Comparison of ENCODE assay signal across 9 cellular contexts in the genomic region with DNA sequence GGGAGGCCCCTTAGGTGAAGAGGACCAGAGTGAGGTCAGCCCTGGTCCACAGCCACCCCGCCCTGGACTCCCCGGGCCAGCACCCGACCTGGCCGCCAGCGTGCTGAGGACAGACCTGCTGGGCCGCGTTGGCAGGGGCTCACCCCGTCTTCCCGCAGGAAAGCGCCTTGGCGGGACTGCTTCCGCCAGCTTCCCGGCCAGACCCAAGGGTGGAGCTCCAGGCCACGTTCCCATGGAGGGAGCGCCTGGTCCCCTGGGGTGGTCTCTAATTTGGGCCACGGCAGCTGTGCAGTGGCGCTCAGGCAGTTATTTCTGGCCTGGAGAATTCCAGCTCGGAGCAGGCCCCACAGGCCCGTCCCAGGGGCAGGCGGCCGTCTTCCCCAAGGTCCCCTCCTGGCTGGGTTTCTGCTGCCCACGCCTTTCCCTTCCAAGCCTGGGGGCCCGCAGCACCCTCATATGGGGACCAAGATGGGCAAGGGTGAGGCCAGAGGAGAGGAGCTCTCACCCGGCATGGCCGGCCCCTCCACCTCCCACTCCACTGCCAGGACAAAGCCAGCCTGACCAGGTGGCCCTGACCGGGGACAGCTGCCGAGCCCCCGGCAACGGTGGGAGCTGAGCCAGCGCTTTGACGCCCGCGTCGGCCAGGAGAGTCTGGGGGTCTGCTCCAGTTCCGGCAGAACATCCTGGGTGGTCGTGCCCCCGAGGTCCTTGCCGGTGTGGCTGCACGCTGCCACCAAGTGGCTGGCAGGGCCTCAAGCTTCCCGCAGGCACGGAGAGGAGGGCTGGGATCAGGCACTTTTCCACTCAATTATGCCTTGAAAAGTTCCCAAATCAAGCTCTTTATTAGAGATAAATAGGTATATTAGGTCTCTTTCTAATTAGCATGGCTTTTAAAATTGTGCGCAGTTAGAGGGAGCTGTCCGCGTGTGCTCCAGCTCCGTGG. TPM values are rescaled to one million over a fixed set of nuclear protein-coding genes. Genes with fewer than 3 reads are reported as not detected.
DNase-seq lines count a peak whose midpoint lies in the region; ATAC-seq and TF ChIP-seq lines count a peak whose summit lies in the region.
"Had no signal": no experiment of that assay in that cellular context is flagged by ENCODE, and none has a peak within 500 bp of the region (broad histone marks: within the 10 kb centered on the region; RNA-seq: fewer than 3 reads in every experiment).

No MANE protein-coding gene starts in this region.

- TF ChIP-seq CTCF in LNCaP clone FGC (IDR thresholded peaks at IDR 0.05; ENCODE audit: control insufficient read depth, extremely low read depth, insufficient read depth) (peak; percentile 5; the same call in 1 of the 2 replicates), tibial artery (IDR thresholded peaks at IDR 0.05) (no peak), foreskin keratinocyte (conservative IDR thresholded peaks at IDR 0.05) (no peak), osteoblast (IDR thresholded peaks at IDR 0.05; ENCODE audit: extremely low read depth, low read depth, low read length) (no peak)

- peaks cover 0 to 80% (median 49%) of the 10 kb centered on the region in 4 donors for H3K4me1 ChIP-seq in tibial artery
- no peaks in the 10 kb centered on the region for H3K4me1 ChIP-seq in foreskin keratinocyte
- H3K4me1 ChIP-seq in osteoblast (ENCODE audit: insufficient read depth, low read length) = peaks cover 16% of the 10 kb centered on the region

- H2AFZ ChIP-seq in osteoblast (ENCODE audit: low read length) = no peak overlapping the region

- no peak overlapping the region for H3K4me2 ChIP-seq in osteoblast (ENCODE audit: insufficient read depth, low read length)

- intact Hi-C loops in tibial artery (cut with DNase I; ENCODE audit: low total_unique reads) = no loop called here

- H3K27me3 ChIP-seq in tibial artery (no peaks in the 10 kb centered on the region), foreskin keratinocyte (no peaks in the 10 kb centered on the region), osteoblast (ENCODE audit: insufficient read depth, low read length) (no peaks in the 10 kb centered on the region)

- H3K4me3 ChIP-seq in LNCaP clone FGC (ENCODE audit: low read depth, low read length) = no peak overlapping the region
- peak overlapping the region; percentile 36 for H3K4me3 ChIP-seq in tibial artery
- H3K4me3 ChIP-seq in osteoblast (ENCODE audit: insufficient read depth, low read length) = no peak overlapping the region

- H4K20me1 ChIP-seq in osteoblast (ENCODE audit: insufficient read depth, low read length) = no peaks in the 10 kb centered on the region

- peaks cover 0 to under 1% (median 0%) of the 10 kb centered on the region in 3 donors for H3K36me3 ChIP-seq in tibial artery
- H3K36me3 ChIP-seq in osteoblast (ENCODE audit: insufficient read depth, low read length) = no peaks in the 10 kb centered on the region

- H3K9me3 ChIP-seq in tibial artery (no peaks in the 10 kb centered on the region), osteoblast (ENCODE audit: low read depth, low read length) (no peaks in the 10 kb centered on the region)

- no peaks in the 10 kb centered on the region for H3K79me2 ChIP-seq in osteoblast (ENCODE audit: insufficient read depth, low read length)

- H3K27ac ChIP-seq in cingulate gyrus (ENCODE audit: low read depth, low read length) (peak overlapping the region; percentile 54), tibial artery (peak overlapping the region; percentile 83 to 94), foreskin keratinocyte (no peak overlapping the region), osteoblast (ENCODE audit: low read depth, low read length) (no peak overlapping the region)

- DNase-seq in LNCaP clone FGC (ENCODE audit: low read depth) (no peak), lung microvascular endothelial cell (ENCODE audit: low read depth in 2 of 2) (peak; percentile 12 to 13), tibial artery (peak; percentile 58 to 96), foreskin keratinocyte (no peak), osteoblast (ENCODE audit: insufficient read length, low spot score, missing footprints) (no peak)
- DNase-seq: amygdala had no signal

- ATAC-seq in foreskin keratinocyte (no peak), HG03354 (IDR thresholded peaks at IDR 0.05; ENCODE audit: poor library complexity, severe bottlenecking, unreplicated experiment) (no peak)

RNA-seq across cellular contexts. Expression of a gene that starts 28.1 kb away (rescaled TPM):
- total RNA-seq in lung microvascular endothelial cell (under 0.01 TPM in 2 replicates), foreskin keratinocyte (not detected in 2 replicates), osteoblast (under 0.01 TPM in 2 replicates)
- not detected in 2 replicates for polyA plus RNA-seq in foreskin keratinocyte
- total RNA-seq: MCF 10A had no signal

RNA-seq across cellular contexts. Expression of a gene that starts 44.0 kb away (rescaled TPM):
- total RNA-seq in lung microvascular endothelial cell (not detected in 2 replicates), foreskin keratinocyte (not detected in 2 replicates), osteoblast (not detected in 2 replicates)
- not detected in 2 replicates for polyA plus RNA-seq in foreskin keratinocyte
- total RNA-seq: MCF 10A had no signal

RNA-seq across cellular contexts. Expression of a gene that starts 48.9 kb away (rescaled TPM):
- not detected in 2 replicates for total RNA-seq in lung microvascular endothelial cell
- not detected in 2 replicates for total RNA-seq in foreskin keratinocyte
- polyA plus RNA-seq in foreskin keratinocyte = not detected in 2 replicates
- total RNA-seq in osteoblast = not detected in 2 replicates
- total RNA-seq: MCF 10A had no signal

RNA-seq across cellular contexts. Expression of a gene that starts 59.5 kb away (rescaled TPM):
- total RNA-seq in lung microvascular endothelial cell = not detected in 2 replicates
- not detected in 2 replicates for total RNA-seq in foreskin keratinocyte
- not detected in 2 replicates for polyA plus RNA-seq in foreskin keratinocyte
- not detected in 2 replicates for total RNA-seq in osteoblast
- total RNA-seq: MCF 10A had no signal

Comparison
In these comparisons a context has a peak if more than half of its experiments do, and no peak if none do; other contexts are left out.
1. DNase-seq: peak in lung microvascular endothelial cell (2 of 2) and tibial artery (2 of 2); none in LNCaP clone FGC (single experiment), foreskin keratinocyte (0 of 2) and osteoblast (single experiment).
2. H3K4me3 ChIP-seq: peak in tibial artery (2 of 2); none in LNCaP clone FGC (single experiment) and osteoblast (single experiment).
3. H3K27ac ChIP-seq: peak in cingulate gyrus (single experiment) and tibial artery (2 of 2); none in foreskin keratinocyte (single experiment) and osteoblast (single experiment).